9 cellular contexts compared by ENCODE assay signal in genomic region chr11:83819936-83820549, GRCh38.
A peak's percentile ranks its signal among the peaks of the same experiment; 100 is the strongest.
DNase-seq lines count a peak whose midpoint lies in the region; ATAC-seq and TF ChIP-seq lines count a peak whose summit lies in the region.
"Had no signal": no experiment of that assay in that cellular context is flagged by ENCODE, and none has a peak within 500 bp of the region (broad histone marks: within the 10 kb centered on the region; RNA-seq: fewer than 3 reads in every experiment).

No MANE protein-coding gene starts in this region.

- no peaks in the 10 kb centered on the region for H3K4me1 ChIP-seq in Loucy (ENCODE audit: insufficient read depth, low read length, poor library complexity, severe bottlenecking)
- no peaks in the 10 kb centered on the region for H3K4me1 ChIP-seq in SJCRH30

- no peak overlapping the region for H3K27ac Mint-ChIP-seq in progenitor cell of endocrine pancreas
- H3K27ac Mint-ChIP-seq in effector memory CD8-positive, alpha-beta T cell = no peak overlapping the region

- CTCF ChIA-PET in GM10248 (lab: Yijun Ruan, JAX) = interaction anchor here (0.7 to 8.2 kb wide), 16 partner anchors 8 to 1103 kb away, joined by 3 to 57 read pairs (median 4); no protein-coding TSS in a partner anchor

- H3K36me3 Mint-ChIP-seq in progenitor cell of endocrine pancreas (ENCODE audit: insufficient read depth) = no peaks in the 10 kb centered on the region
- no peaks in the 10 kb centered on the region for H3K36me3 Mint-ChIP-seq in effector memory CD8-positive, alpha-beta T cell (ENCODE audit: insufficient read depth)

- no peaks in the 10 kb centered on the region for H3K36me3 ChIP-seq in Loucy (ENCODE audit: insufficient read depth, low read length)
- H3K36me3 ChIP-seq in SJCRH30 = no peaks in the 10 kb centered on the region

- H3K9me2 ChIP-seq in Loucy (replicated peaks; ENCODE audit: low read depth, low read length) = no peaks in the 10 kb centered on the region

- H3K9me3 Mint-ChIP-seq in progenitor cell of endocrine pancreas (ENCODE audit: low read depth) = no peaks in the 10 kb centered on the region
- no peaks in the 10 kb centered on the region for H3K9me3 Mint-ChIP-seq in effector memory CD8-positive, alpha-beta T cell
- H3K9me3 Mint-ChIP-seq: central memory CD8-positive, alpha-beta T cell had no signal

- H3K4me3 ChIP-seq in Loucy (ENCODE audit: low read length, poor library complexity, severe bottlenecking) (no peak overlapping the region), SJCRH30 (no peak overlapping the region), fibroblast of pulmonary artery (replicated peaks; ENCODE audit: low read depth, low read length) (no peak overlapping the region)

- H3K4me1 Mint-ChIP-seq in progenitor cell of endocrine pancreas (ENCODE audit: low read depth) = no peaks in the 10 kb centered on the region
- no peaks in the 10 kb centered on the region for H3K4me1 Mint-ChIP-seq in effector memory CD8-positive, alpha-beta T cell (ENCODE audit: low read depth in 2 of 2)
- H3K4me1 Mint-ChIP-seq: central memory CD8-positive, alpha-beta T cell had no signal

- H3K4me2 ChIP-seq in Loucy (ENCODE audit: low read depth, low read length, poor library complexity, severe bottlenecking) = no peak overlapping the region

- H3K9ac ChIP-seq in Loucy (ENCODE audit: low read depth, low read length, poor library complexity, severe bottlenecking) = no peak overlapping the region

- no peaks in the 10 kb centered on the region for H4K20me1 ChIP-seq in Loucy (ENCODE audit: insufficient read depth, low read length, poor library complexity, severe bottlenecking)

- no peaks in the 10 kb centered on the region for H3K79me2 ChIP-seq in Loucy (ENCODE audit: insufficient read depth, low read length)

- POLR2A ChIA-PET in GM10248 (lab: Yijun Ruan, JAX) = no interaction called here

- H3K27me3 Mint-ChIP-seq in progenitor cell of endocrine pancreas = peaks cover 8% of the 10 kb centered on the region
- no peaks in the 10 kb centered on the region for H3K27me3 Mint-ChIP-seq in effector memory CD8-positive, alpha-beta T cell
- H3K27me3 Mint-ChIP-seq: central memory CD8-positive, alpha-beta T cell had no signal

- H3K27ac ChIP-seq in 22Rv1 (no peak overlapping the region), SJCRH30 (no peak overlapping the region)

- H3K4me3 Mint-ChIP-seq in progenitor cell of endocrine pancreas (ENCODE audit: low read depth) = no peak overlapping the region
- H3K4me3 Mint-ChIP-seq in effector memory CD8-positive, alpha-beta T cell = no peak overlapping the region
- H3K4me3 Mint-ChIP-seq: central memory CD8-positive, alpha-beta T cell had no signal

- TF ChIP-seq CTCF in 22Rv1 (IDR thresholded peaks at IDR 0.05) = peak; percentile 75
- TF ChIP-seq CTCF in GM10248 (IDR thresholded peaks at IDR 0.05; ENCODE audit: control extremely low read depth, extremely low read depth, low read depth, missing control alignments) = peak; percentile 30
- peak; percentile 70 for TF ChIP-seq CTCF in Loucy (conservative IDR thresholded peaks at IDR 0.05; ENCODE audit: low read length)
- TF ChIP-seq CTCF in fibroblast of pulmonary artery (IDR thresholded peaks at IDR 0.05; ENCODE audit: low read length, missing control alignments) = peak; percentile 50
- peak; percentile 75 for TF ChIP-seq CTCF in progenitor cell of endocrine pancreas (IDR thresholded peaks at IDR 0.05; ENCODE audit: unreplicated experiment)

- no peak for ATAC-seq in GM19351 (IDR thresholded peaks at IDR 0.05; ENCODE audit: unreplicated experiment)
- ATAC-seq in effector memory CD8-positive, alpha-beta T cell (replicated peaks) = no peak

- H3K27me3 ChIP-seq in Loucy (ENCODE audit: insufficient read depth, low read length, poor library complexity, severe bottlenecking) = no peaks in the 10 kb centered on the region
- H3K27me3 ChIP-seq in SJCRH30 = no peaks in the 10 kb centered on the region

- H3K9me3 ChIP-seq in Loucy (ENCODE audit: insufficient read depth, low read depth, low read length) (no peaks in the 10 kb centered on the region), SJCRH30 (replicated peaks) (no peaks in the 10 kb centered on the region)

- H2AFZ ChIP-seq in Loucy (ENCODE audit: low read length) = no peak overlapping the region

- H3F3A ChIP-seq in Loucy (ENCODE audit: low read depth) = no peaks in the 10 kb centered on the region

- peak; percentile 11 for DNase-seq in GM10248 (ENCODE audit: extremely low spot score)
- DNase-seq in SJCRH30 = peak; percentile 18 to 78
- peak; percentile 85 for DNase-seq in fibroblast of pulmonary artery (ENCODE audit: low read depth)
- DNase-seq in progenitor cell of endocrine pancreas (ENCODE audit: low spot score, unreplicated experiment) = no peak
- no peak for DNase-seq in effector memory CD8-positive, alpha-beta T cell

Comparison
In these comparisons a context has a peak if more than half of its experiments do, and no peak if none do; other contexts are left out.
1. DNase-seq: peak in GM10248 (single experiment), SJCRH30 (2 of 2) and fibroblast of pulmonary artery (single experiment); none in progenitor cell of endocrine pancreas (single experiment) and effector memory CD8-positive, alpha-beta T cell (0 of 3).
2. Peak in every context shown above with its lines, with median percentiles within 50 percentile points of each other: CTCF ChIP-seq.